ENCODE assay signal across 24 cellular contexts in genomic region chr4:86917212-86918039, GRCh38. TPM values are rescaled to one million over a fixed set of nuclear protein-coding genes. Genes with fewer than 3 reads are reported as not detected.
"Had no signal": no experiment of that assay in that cellular context is flagged by ENCODE, and none has a peak within 500 bp of the region (broad histone marks: within the 10 kb centered on the region; RNA-seq: fewer than 3 reads in every experiment).

No MANE protein-coding gene starts in this region.

- H3K9me3 ChIP-seq: left ventricle myocardium inferior, lower lobe of right lung, spleen, stomach, upper lobe of left lung, uterus had no signal

- H2AFZ ChIP-seq: hepatocyte had no signal

- ATAC-seq: left cardiac atrium, lower lobe of right lung, natural killer cell, sciatic nerve had no signal

- DNase-seq: dermis blood vessel endothelial cell; foreskin melanocyte; head of caudate nucleus; kidney; left cardiac atrium; left ventricle myocardium inferior; lower lobe of right lung; natural killer cell; posterior cingulate gyrus; spleen; stimulated activated CD4-positive, alpha-beta T cell treated with anti-CD3 and anti-CD28 coated beads, Interleukin-15, amount 100 ng/mL, for 24 hours; stimulated activated CD4-positive, alpha-beta T cell treated with anti-CD3 and anti-CD28 coated beads, Interleukin-1b, Interleukin-23, amount 100 ng/mL, for 48 hours; stimulated activated CD4-positive, alpha-beta T cell treated with anti-CD3 and anti-CD28 coated beads, Interleukin-4, amount 100 ng/mL, for 24 hours; stimulated activated naive CD4-positive, alpha-beta T cell; stomach; upper lobe of left lung; uterus had no signal

- H3K4me1 ChIP-seq: uterus had no signal

- H3K36me3 Mint-ChIP-seq: memory B cell, mesothelial cell of epicardium, natural killer cell had no signal

- H3K4me3 Mint-ChIP-seq: memory B cell, mesothelial cell of epicardium, natural killer cell, neural crest cell had no signal

- H3K9me3 Mint-ChIP-seq: memory B cell, mesothelial cell of epicardium, natural killer cell, neural crest cell had no signal

- H3K27ac Mint-ChIP-seq: memory B cell, mesothelial cell of epicardium, natural killer cell had no signal

- H3K27ac ChIP-seq: left ventricle myocardium inferior, lower lobe of right lung, spleen, stomach, uterus had no signal

- H3K27me3 ChIP-seq: hepatocyte, spleen, stomach, upper lobe of left lung, uterus had no signal

- H3K79me2 ChIP-seq: hepatocyte had no signal

- H3K36me3 ChIP-seq: lower lobe of right lung, spleen, upper lobe of left lung, uterus had no signal

- FAIRE-seq: kidney had no signal

- H3K4me3 ChIP-seq: hepatocyte, left ventricle myocardium inferior, lower lobe of right lung, spleen, stomach, upper lobe of left lung, uterus had no signal

- H3K4me1 Mint-ChIP-seq: mesothelial cell of epicardium had no signal

- H3K4me2 ChIP-seq: hepatocyte had no signal

RNA-seq across cellular contexts. Expression of gene C4orf36, which starts 25.2 kb away (rescaled TPM):
- total RNA-seq: myocyte, natural killer cell, skeletal muscle tissue had no signal
